Comparison of ENCODE assay signal across 8 cellular contexts in genomic region chr3:151837057-151837456, GRCh38. TPM values are rescaled to one million over a fixed set of nuclear protein-coding genes. Genes with fewer than 3 reads are reported as not detected.
DNase-seq lines count a peak whose midpoint lies in the region; ATAC-seq and TF ChIP-seq lines count a peak whose summit lies in the region.
"Had no signal": no experiment of that assay in that cellular context is flagged by ENCODE, and none has a peak within 500 bp of the region (broad histone marks: within the 10 kb centered on the region; RNA-seq: fewer than 3 reads in every experiment).

No MANE protein-coding gene starts in this region.

- no peak for TF ChIP-seq CTCF in HFF-Myc (IDR thresholded peaks at IDR 0.05; ENCODE audit: low read depth, low read length, missing control alignments)

- no peak for ATAC-seq in HG02852 (IDR thresholded peaks at IDR 0.05; ENCODE audit: unreplicated experiment)

- H3K4me3 ChIP-seq in HFF-Myc (replicated peaks; ENCODE audit: low read depth, low read length): no peak overlapping the region
- H3K4me3 ChIP-seq: upper lobe of left lung had no signal

- peak; percentile 59 for DNase-seq in HFF-Myc (ENCODE audit: extremely low read depth, low read depth)
- peak; percentile 87 for DNase-seq in RPMI7951 (ENCODE audit: low read depth)
- peak; percentile 60 for DNase-seq in fibroblast of peridontal ligament (ENCODE audit: extremely low read depth)
- DNase-seq in superior temporal gyrus (ENCODE audit: extremely low spot score): peak; percentile 33
- DNase-seq in effector CD8-positive, alpha-beta T cell (lab: John Stamatoyannopoulos, UW): no peak
- DNase-seq in stimulated activated CD4-positive, alpha-beta T cell treated with anti-CD3 and anti-CD28 coated beads, Interleukin-1b, Interleukin-23, amount 100 ng/mL, for 48 hours: no peak

RNA-seq across cellular contexts. Expression of gene AADAC, which starts 23.1 kb away (rescaled TPM):
- 0.12 and 0.49 TPM in 2 replicates for total RNA-seq in RPMI7951 (2014; rRNA removed; shearing (Covaris generic))

RNA-seq across cellular contexts. Expression of gene SUCNR1, which starts 36.4 kb away (rescaled TPM):
- 0.12 TPM in 1 of 2 replicates, not detected in the other for total RNA-seq in RPMI7951 (2014; rRNA removed; shearing (Covaris generic))

Comparison
In these comparisons a context has a peak if more than half of its experiments do, and no peak if none do; other contexts are left out.
1. DNase-seq: peak in HFF-Myc (single experiment), RPMI7951 (single experiment), fibroblast of peridontal ligament (single experiment) and superior temporal gyrus (single experiment); none in effector CD8-positive, alpha-beta T cell (single experiment) and stimulated activated CD4-positive, alpha-beta T cell treated with anti-CD3 and anti-CD28 coated beads, Interleukin-1b, Interleukin-23, amount 100 ng/mL, for 48 hours (single experiment).